In genomic region chr16:7938175-7938574, GRCh38 we compare ENCODE assay signal across 17 cellular contexts.
"Had no signal": no experiment of that assay in that cellular context is flagged by ENCODE, and none has a peak within 500 bp of the region (broad histone marks: within the 10 kb centered on the region; RNA-seq: fewer than 3 reads in every experiment).

No MANE protein-coding gene starts in this region.

- H3K36me3 Mint-ChIP-seq: naive thymus-derived CD8-positive, alpha-beta T cell had no signal

- DNase-seq: caudate nucleus; colonic mucosa; dermis blood vessel endothelial cell; foreskin fibroblast; left colon; mucosa of descending colon; naive thymus-derived CD8-positive, alpha-beta T cell; nucleus accumbens; ovary; right cardiac atrium; stimulated activated CD4-positive, alpha-beta T cell treated with anti-CD3 and anti-CD28 coated beads, Interleukin-2, amount 100 ng/mL, for 48 hours; stimulated activated naive CD8-positive, alpha-beta T cell treated with anti-CD3 and anti-CD28 coated beads, Interleukin-15, Interleukin-2, amounts not matched to agents 100 U/mL and 50 U/mL, for 24 hours had no signal

- H3K36me3 ChIP-seq: colonic mucosa, ovary, tibial nerve had no signal

- ATAC-seq: esophagus mucosa; left colon; mucosa of descending colon; naive thymus-derived CD8-positive, alpha-beta T cell; right cardiac atrium; stimulated activated naive CD8-positive, alpha-beta T cell treated with anti-CD3 and anti-CD28 coated beads, Interleukin-15, Interleukin-2, amounts not matched to agents 100 U/mL and 50 U/mL, for 24 hours had no signal

- H3K27ac ChIP-seq: colonic mucosa, ovary, tibial nerve had no signal

- H3K27me3 ChIP-seq: colonic mucosa, ovary, tibial nerve had no signal

- H3K4me1 ChIP-seq: colonic mucosa, tibial nerve had no signal

- H3K4me1 Mint-ChIP-seq: naive thymus-derived CD8-positive, alpha-beta T cell had no signal

- H3K27ac Mint-ChIP-seq: naive thymus-derived CD8-positive, alpha-beta T cell had no signal

- H3K4me2 ChIP-seq: smooth muscle cell had no signal

- H3K9me3 ChIP-seq: colonic mucosa, mucosa of descending colon, ovary, tibial nerve had no signal

- H3K4me3 ChIP-seq: colonic mucosa, mucosa of descending colon, ovary, smooth muscle cell, tibial nerve had no signal

- H3K27me3 Mint-ChIP-seq: naive thymus-derived CD8-positive, alpha-beta T cell had no signal

- H3K4me3 Mint-ChIP-seq: naive thymus-derived CD8-positive, alpha-beta T cell; neural crest cell had no signal

- FAIRE-seq: endometrium had no signal
